Comparison of ENCODE assay signal across 18 cellular contexts in genomic region chr13:20350380-20350763, GRCh38.
DNase-seq lines count a peak whose midpoint lies in the region; ATAC-seq and TF ChIP-seq lines count a peak whose summit lies in the region.
"Had no signal": no experiment of that assay in that cellular context is flagged by ENCODE, and none has a peak within 500 bp of the region (broad histone marks: within the 10 kb centered on the region; RNA-seq: fewer than 3 reads in every experiment).

No MANE protein-coding gene starts in this region.

- peaks cover 13% of the 10 kb centered on the region for H3K4me1 Mint-ChIP-seq in GM23338

- H2AFZ ChIP-seq in GM23338: no peak overlapping the region

- no peak for TF ChIP-seq EP300 in tibial nerve (IDR thresholded peaks at IDR 0.05)

- H3K9me3 ChIP-seq in RWPE2 (ENCODE audit: severe bottlenecking) (no peaks in the 10 kb centered on the region), tibial nerve (no peaks in the 10 kb centered on the region)
- H3K9me3 ChIP-seq: A549, BE2C had no signal

- H3K27ac Mint-ChIP-seq in GM23338: no peak overlapping the region
- H3K27ac Mint-ChIP-seq: CD8-positive, alpha-beta T cell had no signal

- H4K20me1 ChIP-seq in GM23338 (replicated peaks; ENCODE audit: insufficient read depth): no peaks in the 10 kb centered on the region

- no peak for TF ChIP-seq POLR2A in tibial nerve (IDR thresholded peaks at IDR 0.05)

- H3K4me2 ChIP-seq in GM23338: no peak overlapping the region
- H3K4me2 ChIP-seq: A549 had no signal

- H3K36me3 ChIP-seq in GM23338 (ENCODE audit: insufficient read depth): no peaks in the 10 kb centered on the region
- no peaks in the 10 kb centered on the region for H3K36me3 ChIP-seq in RWPE2 (ENCODE audit: low read depth)
- H3K36me3 ChIP-seq in tibial nerve: no peaks in the 10 kb centered on the region
- H3K36me3 ChIP-seq in H7 (replicated peaks; ENCODE audit: control insufficient read depth, insufficient read depth, low read length): no peaks in the 10 kb centered on the region
- H3K36me3 ChIP-seq: BE2C had no signal

- no peak overlapping the region for H3K27ac ChIP-seq in GM23338 (ENCODE audit: low read depth)
- H3K27ac ChIP-seq in RWPE2 (ENCODE audit: poor library complexity, severe bottlenecking): peak overlapping the region; percentile 81
- H3K27ac ChIP-seq in foreskin keratinocyte: peak overlapping the region; percentile 82
- H3K27ac ChIP-seq in tibial nerve: peak overlapping the region in 3 of 4 donors; percentile 34 to 74 (median 61)
- H3K27ac ChIP-seq: A549, HL-60 had no signal

- H3K4me3 ChIP-seq in GM23338: no peak overlapping the region
- H3K4me3 ChIP-seq in RWPE2 (ENCODE audit: severe bottlenecking): no peak overlapping the region
- H3K4me3 ChIP-seq in tibial nerve: no peak overlapping the region
- H3K4me3 ChIP-seq in H7 (ENCODE audit: insufficient read depth, low read depth, low read length): no peak overlapping the region
- H3K4me3 ChIP-seq: A549 had no signal

- peaks cover 6% of the 10 kb centered on the region for H3K27me3 Mint-ChIP-seq in GM23338 (ENCODE audit: insufficient read depth, low read depth, poor library complexity)

- 86 to 94% methylated on average over 3 of the region's 3 CpGs for WGBS in tibial nerve, 2 donors

- H3F3A ChIP-seq in GM23338 (replicated peaks; ENCODE audit: low read depth): no peaks in the 10 kb centered on the region

- no peaks in the 10 kb centered on the region for H3K36me3 Mint-ChIP-seq in GM23338 (ENCODE audit: low read depth)
- H3K36me3 Mint-ChIP-seq: CD14-positive monocyte; CD8-positive, alpha-beta T cell had no signal

- H3K4me1 ChIP-seq in GM23338 (ENCODE audit: insufficient read depth): no peaks in the 10 kb centered on the region
- H3K4me1 ChIP-seq in RWPE2 (ENCODE audit: insufficient read depth, poor library complexity, severe bottlenecking): peaks cover 27% of the 10 kb centered on the region
- H3K4me1 ChIP-seq in foreskin keratinocyte: peaks cover 26% of the 10 kb centered on the region
- H3K4me1 ChIP-seq in tibial nerve: peaks cover 0 to 20% (median 5%) of the 10 kb centered on the region in 4 donors
- H3K4me1 ChIP-seq: A549, BE2C had no signal

- H3K4me3 Mint-ChIP-seq in GM23338: no peak overlapping the region
- H3K4me3 Mint-ChIP-seq: CD8-positive, alpha-beta T cell had no signal

- H3K79me2 ChIP-seq in GM23338 (replicated peaks; ENCODE audit: insufficient read depth): no peaks in the 10 kb centered on the region

- no peaks in the 10 kb centered on the region for H3K9me3 Mint-ChIP-seq in GM23338
- H3K9me3 Mint-ChIP-seq: CD14-positive monocyte; CD8-positive, alpha-beta T cell had no signal

- H3K9me2 ChIP-seq in GM23338 (ENCODE audit: insufficient read depth): no peaks in the 10 kb centered on the region

- TF ChIP-seq CTCF in GM23338 (conservative IDR thresholded peaks at IDR 0.05; ENCODE audit: low read depth in 2 of 2) (no peak), RWPE2 (IDR thresholded peaks at IDR 0.05; ENCODE audit: poor library complexity, severe bottlenecking) (no peak), foreskin keratinocyte (conservative IDR thresholded peaks at IDR 0.05) (no peak), tibial nerve (IDR thresholded peaks at IDR 0.05) (no peak)

- peak; percentile 45 for ATAC-seq in GM23338
- ATAC-seq in RWPE2 (ENCODE audit: low read depth): no peak
- no peak for ATAC-seq in foreskin keratinocyte
- no peak for ATAC-seq in GM21526 (IDR thresholded peaks at IDR 0.05; ENCODE audit: low FRiP score, unreplicated experiment)
- ATAC-seq: A549; CD8-positive, alpha-beta T cell; HCT116 had no signal

- H3K27me3 ChIP-seq in GM23338 (ENCODE audit: insufficient read depth) (no peaks in the 10 kb centered on the region), RWPE2 (ENCODE audit: insufficient read depth, poor library complexity, severe bottlenecking) (no peaks in the 10 kb centered on the region), foreskin keratinocyte (no peaks in the 10 kb centered on the region), tibial nerve (no peaks in the 10 kb centered on the region), H7 (ENCODE audit: control insufficient read depth, insufficient read depth, low read length) (no peaks in the 10 kb centered on the region)
- H3K27me3 ChIP-seq: BE2C had no signal

- DNase-seq in GM23338 (ENCODE audit: low spot score) (no peak), RWPE2 (ENCODE audit: low spot score) (no peak), foreskin keratinocyte (no peak), tibial nerve (ENCODE audit: low spot score in 2 of 2) (no peak), H7 (no peak)
- DNase-seq in effector CD8-positive, alpha-beta T cell (lab: John Stamatoyannopoulos, UW): no peak
- DNase-seq: BE2C; CD8-positive, alpha-beta T cell; COR-L47; DMS153; DMS79 treated with DMSO at 0.1 percent for 48 hours; EL; GDM1 had no signal

TF ChIP-seq in GM23338, 12 proteins besides CTCF, POLR2A, EP300 and RAD21 (continues in another document):
- TF ChIP-seq REST (IDR thresholded peaks at IDR 0.05; ENCODE audit: unreplicated experiment) (no peak), NANOG (IDR thresholded peaks at IDR 0.05; ENCODE audit: borderline replicate concordance) (no peak), ZNF331 (CRISPR knock-in tag; IDR thresholded peaks at IDR 0.05; ENCODE audit: low read depth) (no peak), ETS1 (IDR thresholded peaks at IDR 0.05) (no peak), CREB1 (CRISPR knock-in tag; IDR thresholded peaks at IDR 0.05; ENCODE audit: low read depth) (no peak)
